In the genomic region with DNA sequence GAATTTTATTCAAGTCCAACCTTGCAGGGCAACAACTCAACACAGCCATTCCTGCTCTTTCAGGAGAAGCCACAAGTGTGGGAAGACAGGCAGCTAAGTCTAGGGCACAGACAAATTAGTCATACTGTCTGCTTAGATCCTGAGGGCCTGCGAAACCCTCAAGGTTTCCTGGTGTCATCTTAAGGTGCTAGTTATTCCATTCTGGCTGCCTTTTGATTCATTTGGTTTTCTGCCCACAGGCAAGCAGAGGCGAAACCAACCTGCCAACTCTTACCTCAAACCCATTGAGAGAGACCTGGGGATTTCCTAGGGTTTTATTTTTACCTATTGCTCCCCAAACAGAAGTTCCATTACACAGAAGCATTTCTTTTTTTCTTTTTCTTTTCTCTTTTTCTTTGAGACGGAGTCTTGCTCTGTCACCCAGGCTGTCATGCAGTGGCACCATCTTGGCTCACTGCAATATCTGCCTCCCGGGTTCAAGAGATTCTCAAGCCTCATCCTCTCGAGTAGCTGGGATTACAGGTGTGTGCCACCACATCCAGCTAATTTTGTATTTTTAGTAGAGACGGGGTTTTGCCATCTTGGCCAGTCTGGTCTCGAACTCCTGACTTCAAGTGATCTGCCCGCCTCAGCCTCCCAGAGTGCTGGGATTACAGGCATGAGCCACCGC, we compare ENCODE assay signal across 10 cellular contexts. TPM values are rescaled to one million over a fixed set of nuclear protein-coding genes. Genes with fewer than 3 reads are reported as not detected.
DNase-seq lines count a peak whose midpoint lies in the region; ATAC-seq, FAIRE-seq and TF ChIP-seq lines count a peak whose summit lies in the region.
"Had no signal": no experiment of that assay in that cellular context is flagged by ENCODE, and none has a peak within 500 bp of the region (broad histone marks: within the 10 kb centered on the region; RNA-seq: fewer than 3 reads in every experiment).

No MANE protein-coding gene starts in this region.

- no peak overlapping the region for H3K9ac ChIP-seq in HepG2 (ENCODE audit: insufficient read depth, low read depth, low read length)

- H3K4me3 ChIP-seq in A549 = no peak overlapping the region
- no peak overlapping the region for H3K4me3 ChIP-seq in HepG2 (replicated peaks in 1 of 3; ENCODE audit: insufficient read depth in 1 of 3, low read depth in 2 of 3, low read length in 3 of 3)
- H3K4me3 ChIP-seq: skin epidermis had no signal

- TF ChIP-seq RAD21 in A549 (conservative IDR thresholded peaks at IDR 0.05 in 1 of 2, IDR thresholded peaks at IDR 0.05 in 1 of 2) (no peak), HepG2 (CRISPR knock-in tag; IDR thresholded peaks at IDR 0.05) (no peak)

- no peak for FAIRE-seq in A549 (lab: Jason Lieb, UNC)
- no peak for FAIRE-seq in HepG2 (lab: Jason Lieb, UNC)

- H3K27ac ChIP-seq in A549 = peak overlapping the region; percentile 62 to 88
- H3K27ac ChIP-seq in HepG2 (ENCODE audit: extremely low read length, insufficient read depth, low read length) = no peak overlapping the region

- WGBS in A549 (ENCODE audit: missing lambda C conversion rate) = 78% methylated on average over 9 of the region's 9 CpGs
- 93% methylated on average over 9 of the region's 9 CpGs for WGBS in HepG2 (ENCODE audit: low lambda C conversion rate)

- intact Hi-C loops in HepG2 (cut with micrococcal nuclease; ENCODE audit: unreplicated experiment) = no loop called here

- TF ChIP-seq POLR2A in A549 (IDR thresholded peaks at IDR 0.05; ENCODE audit: low read length) = no peak
- no peak for TF ChIP-seq POLR2A in HepG2 (IDR thresholded peaks at IDR 0.05; ENCODE audit: insufficient read depth in 1 of 2, low read depth in 2 of 2, low read length in 2 of 2)

- H3K9me3 ChIP-seq in A549 = no peaks in the 10 kb centered on the region
- H3K9me3 ChIP-seq in HepG2 (ENCODE audit: low read length) = no peaks in the 10 kb centered on the region

- in situ Hi-C loops in HepG2 (cut with HindIII; ENCODE audit: extremely low pct_ligation_motif_present, low pct_unique_long_range_greater_than_20kb) = no loop called here

- H3K36me3 ChIP-seq in HepG2 (replicated peaks in 1 of 2; ENCODE audit: control insufficient read depth in 1 of 2, insufficient read depth in 2 of 2, low read length in 2 of 2) = no peaks in the 10 kb centered on the region

- H2AFZ ChIP-seq in HepG2 (ENCODE audit: low read length) = no peak overlapping the region

- TF ChIP-seq CTCF in A549 (IDR thresholded peaks at IDR 0.05) (no peak), HepG2 (CRISPR knock-in tag; IDR thresholded peaks at IDR 0.05) (no peak)

- H3K27me3 ChIP-seq in HepG2 (ENCODE audit: control insufficient read depth in 1 of 2, insufficient read depth in 2 of 2, low read length in 2 of 2) = no peaks in the 10 kb centered on the region

- POLR2A ChIA-PET in A549 (lab: Yijun Ruan, JAX) = no interaction called here
- POLR2A ChIA-PET in HepG2 (lab: Yijun Ruan, JAX) = interaction anchor here (0.6 kb wide), 1 partner anchor 84 kb away, joined by 4 read pairs; no protein-coding TSS in a partner anchor

- DNase-seq in A549 (ENCODE audit: low read depth in 1 of 2, low spot score in 1 of 2) (peak in 1 of 2 experiments; percentile 68), HepG2 (ENCODE audit: low spot score) (no peak), inferior parietal cortex (ENCODE audit: extremely low spot score) (no peak), DMS79 (lab: John Stamatoyannopoulos, UW) (no peak)
- DNase-seq in activated T-helper 9 cell treated with anti-CD3 and anti-CD28 coated beads, Interleukin-2, amount 50 U/mL, for 16 hours (ENCODE audit: low read depth) = peak; percentile 41
- peak; percentile 59 for DNase-seq in stimulated activated CD4-positive, alpha-beta T cell treated with anti-CD3 and anti-CD28 coated beads, Interleukin-2, amount 100 ng/mL, for 4 hours (ENCODE audit: low read depth)

- CTCF ChIA-PET in A549 (lab: Yijun Ruan, JAX) (interaction anchor here (1.1 to 3.6 kb wide), 5 partner anchors 9 to 355 kb away, joined by 3 to 15 read pairs (median 5); a partner anchor contains a TSS), HepG2 (lab: Yijun Ruan, JAX; ENCODE audit: low intra/inter-chr PET ratio, low total read pairs) (no interaction called here)

- no peak for TF ChIP-seq EP300 in A549 (IDR thresholded peaks at IDR 0.05)
- TF ChIP-seq EP300 in HepG2 (IDR thresholded peaks at IDR 0.05; ENCODE audit: low read depth in 2 of 2, low read length in 2 of 2) = no peak
- no peak for TF ChIP-seq EP300 in HepG2 (CRISPR knock-in tag; IDR thresholded peaks at IDR 0.05; ENCODE audit: borderline replicate concordance)

- H3K4me1 ChIP-seq in A549 = peaks cover 88% of the 10 kb centered on the region
- peaks cover 32% of the 10 kb centered on the region for H3K4me1 ChIP-seq in HepG2 (ENCODE audit: insufficient read depth, low read length)

- no peaks in the 10 kb centered on the region for H3K79me2 ChIP-seq in HepG2 (ENCODE audit: insufficient read depth, low read length)

- H3K4me2 ChIP-seq in A549 = peak overlapping the region; percentile 42
- no peak overlapping the region for H3K4me2 ChIP-seq in HepG2 (ENCODE audit: low read depth, low read length)

- ATAC-seq in A549 (peak in 1 of 2 experiments; percentile 24; a peak in 2 of 6 replicates), GM19467 (IDR thresholded peaks at IDR 0.05; ENCODE audit: unreplicated experiment) (peak; percentile 61), HG03521 (IDR thresholded peaks at IDR 0.05; ENCODE audit: unreplicated experiment) (peak; percentile 57), HepG2 (no peak)

- no TSS peak for BruUV-seq in HepG2 (replicated peaks; lab: Mats Ljungman, UMichigan)

- H4K20me1 ChIP-seq in HepG2 (ENCODE audit: insufficient read depth, low read length) = no peaks in the 10 kb centered on the region

TF ChIP-seq in A549, 52 proteins besides CTCF, POLR2A, EP300 and RAD21 (continues in another document):
- no peak for TF ChIP-seq HEYL (CRISPR knock-in tag; IDR thresholded peaks at IDR 0.05)

RNA-seq across cellular contexts. Expression of a gene that starts 23.7 kb away (rescaled TPM):
- not detected in 2 replicates for polyA plus RNA-seq in A549 (2011; rRNA removed)
- polyA plus RNA-seq in A549 (2012; cell fraction: cytosol; rRNA removed) = not detected in 2 replicates
- polyA plus RNA-seq in A549 (2012; cell fraction: nucleus; rRNA removed) = not detected in 2 replicates
- not detected in 3 replicates for polyA plus RNA-seq in A549 (2017; fragmentation: RNase III; extraction: RNeasy Plus Mini Kit Qiagen cat#74134 plus additional on column Dnase treatment)
- polyA minus RNA-seq in A549 (2011; rRNA and poly(A)+ RNA removed) = not detected in 2 replicates
- total RNA-seq in HepG2 (2016; rRNA removed; fragmentation: Illumina TruSeq; extraction: Trizol) = not detected in 2 replicates
- total RNA-seq in HepG2 (2016; cell fraction: cytosol; rRNA removed; fragmentation: Illumina TruSeq; extraction: Trizol; ENCODE audit: low read depth) = not detected in 2 replicates
- not detected in 2 replicates for total RNA-seq in HepG2 (2016; cell fraction: insoluble cytoplasmic fraction; rRNA removed; fragmentation: Illumina TruSeq; extraction: Trizol)
- not detected in 2 replicates for total RNA-seq in HepG2 (2016; cell fraction: membrane; rRNA removed; fragmentation: Illumina TruSeq; extraction: Trizol)
- not detected in 2 replicates for total RNA-seq in HepG2 (2016; cell fraction: nucleus; rRNA removed; fragmentation: Illumina TruSeq; extraction: Trizol)
- not detected in 2 replicates for polyA plus RNA-seq in HepG2 (2011; rRNA removed)
- not detected in 2 replicates for polyA plus RNA-seq in HepG2 (2011; cell fraction: cytosol; rRNA removed)
- not detected in 2 replicates for polyA plus RNA-seq in HepG2 (2011; cell fraction: nucleus; rRNA removed)
- not detected in 2 replicates for polyA plus RNA-seq in HepG2 (2012)
- not detected in 2 replicates for polyA plus RNA-seq in HepG2 (2016; cell fraction: cytosol; fragmentation: Illumina TruSeq; extraction: Trizol; ENCODE audit: low read depth)
- polyA plus RNA-seq in HepG2 (2016; cell fraction: insoluble cytoplasmic fraction; fragmentation: Illumina TruSeq; extraction: Trizol; ENCODE audit: low read depth) = not detected in 2 replicates
- not detected in 2 replicates for polyA plus RNA-seq in HepG2 (2016; cell fraction: membrane; fragmentation: Illumina TruSeq; extraction: Trizol; ENCODE audit: low read depth)
- polyA plus RNA-seq in HepG2 (2016; cell fraction: nucleus; fragmentation: Illumina TruSeq; extraction: Trizol; ENCODE audit: insufficient read depth, low read depth) = not detected in 2 replicates
- not detected in 2 replicates for polyA minus RNA-seq in HepG2 (2011; rRNA and poly(A)+ RNA removed; ENCODE audit: low replicate concordance)
- polyA minus RNA-seq in HepG2 (2011; cell fraction: cytosol; rRNA and poly(A)+ RNA removed) = not detected in 2 replicates
- not detected in 2 replicates for polyA minus RNA-seq in HepG2 (2011; cell fraction: nucleus; rRNA and poly(A)+ RNA removed)
- total RNA-seq: CD8-positive, alpha-beta memory T cell had no signal
- polyA plus RNA-seq: CD8-positive, alpha-beta memory T cell had no signal

RNA-seq across cellular contexts. Expression of a gene that starts 32.3 kb away (rescaled TPM):
- polyA plus RNA-seq in A549 (2011; rRNA removed) = 136 and 160 TPM in 2 replicates
- 12.5 and 15.3 TPM in 2 replicates for polyA plus RNA-seq in A549 (2012; cell fraction: cytosol; rRNA removed)
- 4.3 and 6.4 TPM in 2 replicates for polyA plus RNA-seq in A549 (2012; cell fraction: nucleus; rRNA removed)
- 37.5 to 59.3 TPM (median 42.7 TPM) in 3 replicates for polyA plus RNA-seq in A549 (2017; fragmentation: RNase III; extraction: RNeasy Plus Mini Kit Qiagen cat#74134 plus additional on column Dnase treatment)
- 47.5 and 54.8 TPM in 2 replicates for polyA minus RNA-seq in A549 (2011; rRNA and poly(A)+ RNA removed)
- not detected in 2 replicates for total RNA-seq in HepG2 (2016; rRNA removed; fragmentation: Illumina TruSeq; extraction: Trizol)
- total RNA-seq in HepG2 (2016; cell fraction: cytosol; rRNA removed; fragmentation: Illumina TruSeq; extraction: Trizol; ENCODE audit: low read depth) = not detected in 2 replicates
- not detected in 2 replicates for total RNA-seq in HepG2 (2016; cell fraction: insoluble cytoplasmic fraction; rRNA removed; fragmentation: Illumina TruSeq; extraction: Trizol)
- total RNA-seq in HepG2 (2016; cell fraction: membrane; rRNA removed; fragmentation: Illumina TruSeq; extraction: Trizol) = not detected in 2 replicates
- total RNA-seq in HepG2 (2016; cell fraction: nucleus; rRNA removed; fragmentation: Illumina TruSeq; extraction: Trizol) = not detected in 2 replicates
- not detected in 2 replicates for polyA plus RNA-seq in HepG2 (2011; rRNA removed)
- not detected in 2 replicates for polyA plus RNA-seq in HepG2 (2011; cell fraction: cytosol; rRNA removed)
- not detected in 2 replicates for polyA plus RNA-seq in HepG2 (2011; cell fraction: nucleus; rRNA removed)
- polyA plus RNA-seq in HepG2 (2012) = not detected in 2 replicates
- polyA plus RNA-seq in HepG2 (2016; cell fraction: cytosol; fragmentation: Illumina TruSeq; extraction: Trizol; ENCODE audit: low read depth) = not detected in 2 replicates
- not detected in 2 replicates for polyA plus RNA-seq in HepG2 (2016; cell fraction: insoluble cytoplasmic fraction; fragmentation: Illumina TruSeq; extraction: Trizol; ENCODE audit: low read depth)
- polyA plus RNA-seq in HepG2 (2016; cell fraction: membrane; fragmentation: Illumina TruSeq; extraction: Trizol; ENCODE audit: low read depth) = not detected in 2 replicates
- polyA plus RNA-seq in HepG2 (2016; cell fraction: nucleus; fragmentation: Illumina TruSeq; extraction: Trizol; ENCODE audit: insufficient read depth, low read depth) = not detected in 2 replicates
- polyA minus RNA-seq in HepG2 (2011; rRNA and poly(A)+ RNA removed; ENCODE audit: low replicate concordance) = 0.07 TPM in 1 of 2 replicates, not detected in the other
- polyA minus RNA-seq in HepG2 (2011; cell fraction: cytosol; rRNA and poly(A)+ RNA removed) = not detected in 2 replicates
- not detected in 2 replicates for polyA minus RNA-seq in HepG2 (2011; cell fraction: nucleus; rRNA and poly(A)+ RNA removed)
- total RNA-seq: CD8-positive, alpha-beta memory T cell had no signal
- polyA plus RNA-seq: CD8-positive, alpha-beta memory T cell had no signal

Comparison
In these comparisons a context has a peak if more than half of its experiments do, and no peak if none do; other contexts are left out.
1. DNase-seq: peak in activated T-helper 9 cell treated with anti-CD3 and anti-CD28 coated beads, Interleukin-2, amount 50 U/mL, for 16 hours (single experiment) and stimulated activated CD4-positive, alpha-beta T cell treated with anti-CD3 and anti-CD28 coated beads, Interleukin-2, amount 100 ng/mL, for 4 hours (single experiment); none in HepG2 (single experiment), inferior parietal cortex (single experiment) and DMS79 (single experiment).
2. RNA of a gene that starts 32.3 kb away (polyA plus RNA-seq): 4.3 to 160 TPM in A549; not detected in HepG2; every median in the first group is over 4 times any median in the second.